In genomic region chr12:124399622-124400021, GRCh38 we compare ENCODE assay signal across 8 cellular contexts.
DNase-seq lines count a peak whose midpoint lies in the region; ATAC-seq and TF ChIP-seq lines count a peak whose summit lies in the region.

No MANE protein-coding gene starts in this region.

- peaks cover 4% of the 10 kb centered on the region for H3K36me3 ChIP-seq in kidney epithelial cell (ENCODE audit: control insufficient read depth, insufficient read depth, low read length)

- H3K4me3 Mint-ChIP-seq in activated naive CD8-positive, alpha-beta T cell treated with anti-CD3 and anti-CD28 coated beads for 36 hours, result no peak overlapping the region

- no peaks in the 10 kb centered on the region for H3K9me3 Mint-ChIP-seq in activated naive CD8-positive, alpha-beta T cell treated with anti-CD3 and anti-CD28 coated beads for 36 hours

- ATAC-seq in GM18519 (IDR thresholded peaks at IDR 0.05; ENCODE audit: low FRiP score, unreplicated experiment), result no peak
- ATAC-seq in GM18498 (IDR thresholded peaks at IDR 0.05; ENCODE audit: unreplicated experiment), result no peak

- no peaks in the 10 kb centered on the region for H3K4me1 Mint-ChIP-seq in activated naive CD8-positive, alpha-beta T cell treated with anti-CD3 and anti-CD28 coated beads for 36 hours

- TF ChIP-seq CTCF in LNCaP clone FGC (IDR thresholded peaks at IDR 0.05; ENCODE audit: control insufficient read depth, extremely low read depth, insufficient read depth), result peak; percentile 41
- peak; percentile 56 for TF ChIP-seq CTCF in kidney epithelial cell (IDR thresholded peaks at IDR 0.05; ENCODE audit: insufficient read depth, low read length, poor library complexity, severe bottlenecking)

- H3K27me3 Mint-ChIP-seq in activated naive CD8-positive, alpha-beta T cell treated with anti-CD3 and anti-CD28 coated beads for 36 hours, result no peaks in the 10 kb centered on the region

- H3K4me3 ChIP-seq in LNCaP clone FGC (ENCODE audit: low read depth, low read length) (no peak overlapping the region), kidney epithelial cell (ENCODE audit: low read depth, low read length) (no peak overlapping the region)

- peak; percentile 42 for DNase-seq in DMS53 (lab: John Stamatoyannopoulos, UW)
- no peak for DNase-seq in LNCaP clone FGC (ENCODE audit: low read depth)
- DNase-seq in activated naive CD8-positive, alpha-beta T cell treated with anti-CD3 and anti-CD28 coated beads for 36 hours, result peak; percentile 17
- no peak for DNase-seq in kidney epithelial cell (ENCODE audit: low read depth)
- DNase-seq in H4 (ENCODE audit: low spot score), result no peak
- no peak for DNase-seq in Ammon's horn (ENCODE audit: low spot score)

- no peaks in the 10 kb centered on the region for H3K27me3 ChIP-seq in kidney epithelial cell (ENCODE audit: control insufficient read depth, insufficient read depth, low read length)

- H3K27ac Mint-ChIP-seq in activated naive CD8-positive, alpha-beta T cell treated with anti-CD3 and anti-CD28 coated beads for 36 hours, result no peak overlapping the region

- peaks cover 7% of the 10 kb centered on the region for H3K36me3 Mint-ChIP-seq in activated naive CD8-positive, alpha-beta T cell treated with anti-CD3 and anti-CD28 coated beads for 36 hours

Comparison
In these comparisons a context has a peak if more than half of its experiments do, and no peak if none do; other contexts are left out.
1. DNase-seq: peak in DMS53 (single experiment) and activated naive CD8-positive, alpha-beta T cell treated with anti-CD3 and anti-CD28 coated beads for 36 hours (single experiment); none in LNCaP clone FGC (single experiment), kidney epithelial cell (single experiment), H4 (single experiment) and Ammon's horn (single experiment).